27 cellular contexts compared by ENCODE assay signal in the genomic region with DNA sequence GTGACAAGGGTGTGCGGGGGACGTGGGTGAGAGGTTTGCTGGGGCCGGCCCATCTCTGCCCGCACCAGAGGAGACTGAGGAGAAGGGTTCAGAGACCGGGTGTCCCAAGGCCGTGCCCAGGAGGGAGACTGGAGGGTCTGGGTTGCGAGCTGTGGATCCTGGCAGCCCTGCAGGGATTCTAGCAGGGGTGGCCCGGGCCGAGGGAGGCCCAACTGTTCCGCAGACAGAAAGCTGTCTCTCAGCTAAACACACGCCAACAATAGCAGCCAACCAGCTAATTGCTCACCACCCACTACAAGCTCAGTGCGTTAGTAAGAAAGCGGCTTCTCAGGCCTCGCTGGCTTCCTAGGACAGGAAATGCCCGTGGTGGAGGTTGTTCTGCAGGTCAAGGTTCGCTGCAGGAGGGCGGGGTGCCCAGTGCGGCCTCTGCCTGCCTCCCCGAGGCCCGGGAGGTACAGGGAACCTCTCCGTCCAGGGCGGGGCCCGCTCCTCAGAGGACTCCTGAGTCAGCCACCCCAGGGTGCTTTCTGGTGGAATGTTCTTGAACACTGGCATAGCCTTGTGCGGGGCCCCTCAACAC.
A peak's percentile ranks its signal among the peaks of the same experiment; 100 is the strongest.
DNase-seq lines count a peak whose midpoint lies in the region; ATAC-seq and TF ChIP-seq lines count a peak whose summit lies in the region.
"Had no signal": no experiment of that assay in that cellular context is flagged by ENCODE, and none has a peak within 500 bp of the region (broad histone marks: within the 10 kb centered on the region; RNA-seq: fewer than 3 reads in every experiment).

No MANE protein-coding gene starts in this region.

- ATAC-seq in right cardiac atrium (peak; percentile 5 to 14), HG03565 (IDR thresholded peaks at IDR 0.05; ENCODE audit: unreplicated experiment) (no peak)
- ATAC-seq: effector memory CD8-positive, alpha-beta T cell; GM12878; left colon; natural killer cell had no signal

- TF ChIP-seq CTCF in right atrium auricular region (IDR thresholded peaks at IDR 0.05) = no peak
- no peak for TF ChIP-seq CTCF in chondrocyte (IDR thresholded peaks at IDR 0.05)
- TF ChIP-seq CTCF in neural progenitor cell (IDR thresholded peaks at IDR 0.05) = no peak

- H3K27me3 Mint-ChIP-seq in chondrocyte (ENCODE audit: low read depth) = no peaks in the 10 kb centered on the region
- no peaks in the 10 kb centered on the region for H3K27me3 Mint-ChIP-seq in neural progenitor cell (ENCODE audit: insufficient read depth, low read depth)
- H3K27me3 Mint-ChIP-seq: activated naive CD4-positive, alpha-beta T cell treated with anti-CD3 and anti-CD28 coated beads, Interleukin-2, amount 10 ng/mL, durations not matched to agents 7 days and 5 days; effector memory CD8-positive, alpha-beta T cell had no signal

- H3K4me3 Mint-ChIP-seq in chondrocyte (ENCODE audit: unreplicated experiment) = no peak overlapping the region
- H3K4me3 Mint-ChIP-seq in neural progenitor cell = no peak overlapping the region
- H3K4me3 Mint-ChIP-seq: activated CD4-positive, alpha-beta T cell treated with anti-CD3 and anti-CD28 coated beads, Interleukin-2, amount 10 ng/mL, durations not matched to agents 24 days and 14 days; activated naive CD4-positive, alpha-beta T cell treated with anti-CD3 and anti-CD28 coated beads, Interleukin-2, amount 10 ng/mL, durations not matched to agents 7 days and 5 days; effector memory CD8-positive, alpha-beta T cell; natural killer cell; T-helper 1 cell treated with Interleukin-12 subunit alpha and Interleukin-12 subunit beta and Interleukin-4 antibody, amounts not matched to agents 30 μg/mL and 1 μg/mL, for 36 hours had no signal

- H3F3A ChIP-seq in neural progenitor cell (ENCODE audit: low read depth) = no peaks in the 10 kb centered on the region

- H3K27me3 ChIP-seq in right cardiac atrium (ENCODE audit: control insufficient read depth, insufficient read depth) = no peaks in the 10 kb centered on the region
- H3K27me3 ChIP-seq in right atrium auricular region = no peaks in the 10 kb centered on the region
- H3K27me3 ChIP-seq in neural progenitor cell = no peaks in the 10 kb centered on the region
- H3K27me3 ChIP-seq: BE2C, pancreas, Peyer's patch, sigmoid colon, thyroid gland had no signal

- 88% methylated on average over 24 of the region's 24 CpGs for WGBS in right cardiac atrium

- no peaks in the 10 kb centered on the region for H4K20me1 ChIP-seq in neural progenitor cell (ENCODE audit: low read depth)

- DNase-seq in right cardiac atrium (peak in 1 of 3 donors; percentile 53), right atrium auricular region (ENCODE audit: low spot score) (no peak), chondrocyte (ENCODE audit: low spot score) (peak; percentile 92), mucosa of gallbladder (ENCODE audit: low spot score) (peak; percentile 53), GM19240 (ENCODE audit: insufficient read length, low spot score) (no peak), neural progenitor cell (ENCODE audit: low spot score) (no peak)
- no peak for DNase-seq in stimulated activated naive CD4-positive, alpha-beta T cell (lab: John Stamatoyannopoulos, UW)
- DNase-seq: activated CD4-positive, alpha-beta T cell treated with anti-CD3 and anti-CD28 coated beads, Interleukin-2, amount 10 ng/mL, durations not matched to agents 24 days and 14 days; activated naive CD4-positive, alpha-beta T cell treated with anti-CD3 and anti-CD28 coated beads, Interleukin-2, amount 10 ng/mL, durations not matched to agents 7 days and 5 days; BE2C; COR-L47; DMS79; effector memory CD8-positive, alpha-beta T cell; glutamatergic neuron; Kasumi-1; natural killer cell; NCI-H1105; NCI-H2081; pancreas; Peyer's patch; sigmoid colon; thyroid gland had no signal

- H3K36me3 ChIP-seq in right atrium auricular region = no peaks in the 10 kb centered on the region
- no peaks in the 10 kb centered on the region for H3K36me3 ChIP-seq in neural progenitor cell
- H3K36me3 ChIP-seq: BE2C, pancreas, Peyer's patch, sigmoid colon, SJSA1, thyroid gland had no signal

- H3K4me3 ChIP-seq in right cardiac atrium (ENCODE audit: low read length) (no peak overlapping the region), right atrium auricular region (no peak overlapping the region), neural progenitor cell (no peak overlapping the region)
- H3K4me3 ChIP-seq: GM12878, pancreas, Peyer's patch, sigmoid colon, SJSA1, thyroid gland had no signal

- intact Hi-C loops in right cardiac atrium (cut with DNase I) = no loop called here

- H3K27ac ChIP-seq in right cardiac atrium (ENCODE audit: low read length) (no peak overlapping the region), right atrium auricular region (peak overlapping the region in 1 of 2 donors; percentile 77), neural progenitor cell (no peak overlapping the region)
- H3K27ac ChIP-seq: pancreas, Peyer's patch, sigmoid colon, SJSA1, thyroid gland had no signal

- no peaks in the 10 kb centered on the region for H3K4me1 ChIP-seq in right cardiac atrium (ENCODE audit: control insufficient read depth, insufficient read depth, low read length)
- H3K4me1 ChIP-seq in right atrium auricular region = peaks cover 0 to 6% of the 10 kb centered on the region in 2 donors
- no peaks in the 10 kb centered on the region for H3K4me1 ChIP-seq in neural progenitor cell
- H3K4me1 ChIP-seq: BE2C, pancreas, Peyer's patch, SJSA1, thyroid gland had no signal

- H2AFZ ChIP-seq in neural progenitor cell (replicated peaks) = no peak overlapping the region

- H3K27ac Mint-ChIP-seq in chondrocyte (ENCODE audit: unreplicated experiment) = no peak overlapping the region
- no peak overlapping the region for H3K27ac Mint-ChIP-seq in neural progenitor cell
- H3K27ac Mint-ChIP-seq: activated CD4-positive, alpha-beta T cell treated with anti-CD3 and anti-CD28 coated beads, Interleukin-2, amount 10 ng/mL, durations not matched to agents 24 days and 14 days; activated naive CD4-positive, alpha-beta T cell treated with anti-CD3 and anti-CD28 coated beads, Interleukin-2, amount 10 ng/mL, durations not matched to agents 7 days and 5 days; effector memory CD8-positive, alpha-beta T cell; natural killer cell; T-helper 1 cell treated with Interleukin-12 subunit alpha and Interleukin-12 subunit beta and Interleukin-4 antibody, amounts not matched to agents 30 μg/mL and 1 μg/mL, for 36 hours had no signal

- no peak overlapping the region for H3K4me2 ChIP-seq in neural progenitor cell

- H3K9me3 Mint-ChIP-seq in chondrocyte (ENCODE audit: low read depth) (no peaks in the 10 kb centered on the region), neural progenitor cell (no peaks in the 10 kb centered on the region)
- H3K9me3 Mint-ChIP-seq: activated CD4-positive, alpha-beta T cell treated with anti-CD3 and anti-CD28 coated beads, Interleukin-2, amount 10 ng/mL, durations not matched to agents 24 days and 14 days; activated naive CD4-positive, alpha-beta T cell treated with anti-CD3 and anti-CD28 coated beads, Interleukin-2, amount 10 ng/mL, durations not matched to agents 7 days and 5 days; natural killer cell; T-helper 1 cell treated with Interleukin-12 subunit alpha and Interleukin-12 subunit beta and Interleukin-4 antibody, amounts not matched to agents 30 μg/mL and 1 μg/mL, for 36 hours had no signal

- H3K79me2 ChIP-seq in neural progenitor cell (ENCODE audit: low read depth) = no peaks in the 10 kb centered on the region

- no peak overlapping the region for H3K9ac ChIP-seq in neural progenitor cell

- no peaks in the 10 kb centered on the region for H3K36me3 Mint-ChIP-seq in chondrocyte (ENCODE audit: low read depth)
- H3K36me3 Mint-ChIP-seq in neural progenitor cell = no peaks in the 10 kb centered on the region
- H3K36me3 Mint-ChIP-seq: activated naive CD4-positive, alpha-beta T cell treated with anti-CD3 and anti-CD28 coated beads, Interleukin-2, amount 10 ng/mL, durations not matched to agents 7 days and 5 days; natural killer cell had no signal

- H3K9me3 ChIP-seq in right cardiac atrium (ENCODE audit: control insufficient read depth, low read length) = no peaks in the 10 kb centered on the region
- H3K9me3 ChIP-seq in right atrium auricular region = no peaks in the 10 kb centered on the region
- H3K9me3 ChIP-seq in neural progenitor cell (ENCODE audit: low read depth) = no peaks in the 10 kb centered on the region
- H3K9me3 ChIP-seq: BE2C, pancreas, sigmoid colon, SJSA1, thyroid gland had no signal

- peaks cover 17% of the 10 kb centered on the region for H3K4me1 Mint-ChIP-seq in chondrocyte (ENCODE audit: low read depth)
- H3K4me1 Mint-ChIP-seq in neural progenitor cell = no peaks in the 10 kb centered on the region
- H3K4me1 Mint-ChIP-seq: activated CD4-positive, alpha-beta T cell treated with anti-CD3 and anti-CD28 coated beads, Interleukin-2, amount 10 ng/mL, durations not matched to agents 24 days and 14 days; activated naive CD4-positive, alpha-beta T cell treated with anti-CD3 and anti-CD28 coated beads, Interleukin-2, amount 10 ng/mL, durations not matched to agents 7 days and 5 days; natural killer cell had no signal

Comparison
In these comparisons a context has a peak if more than half of its experiments do, and no peak if none do; other contexts are left out.
1. DNase-seq: peak in chondrocyte (single experiment) and mucosa of gallbladder (single experiment); none in right atrium auricular region (single experiment), GM19240 (single experiment), stimulated activated naive CD4-positive, alpha-beta T cell (0 of 6) and neural progenitor cell (single experiment).